ENCODE assay signal across 23 cellular contexts in the genomic region with DNA sequence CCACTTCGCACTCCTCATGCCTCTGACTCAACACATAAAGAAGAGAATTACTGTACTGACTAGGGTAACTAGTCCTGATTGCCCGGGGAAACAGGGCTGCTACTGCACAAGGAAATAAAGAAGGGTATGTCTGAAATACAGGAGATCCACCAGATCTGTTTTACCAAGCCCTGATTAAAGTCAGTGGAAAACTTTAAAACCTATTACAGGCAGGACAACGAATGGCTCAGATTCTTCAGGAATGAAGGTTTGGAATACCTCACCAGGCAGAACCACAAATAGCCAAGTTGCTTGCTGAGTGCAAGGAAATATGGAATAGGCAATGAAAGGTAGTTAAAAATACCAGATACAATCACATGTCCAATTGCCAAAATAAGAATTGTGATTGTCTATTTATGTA. TPM values are rescaled to one million over a fixed set of nuclear protein-coding genes. Genes with fewer than 3 reads are reported as not detected.
A peak's percentile ranks its signal among the peaks of the same experiment; 100 is the strongest.
DNase-seq lines count a peak whose midpoint lies in the region; ATAC-seq and TF ChIP-seq lines count a peak whose summit lies in the region.
"Had no signal": no experiment of that assay in that cellular context is flagged by ENCODE, and none has a peak within 500 bp of the region (broad histone marks: within the 10 kb centered on the region; RNA-seq: fewer than 3 reads in every experiment).

No MANE protein-coding gene starts in this region.

- H3K27ac Mint-ChIP-seq in activated naive CD4-positive, alpha-beta T cell treated with anti-CD3 and anti-CD28 coated beads, Interleukin-2, amount 50 U/mL, for 24 hours = peak overlapping the region; percentile 9
- no peak overlapping the region for H3K27ac Mint-ChIP-seq in activated naive CD4-positive, alpha-beta T cell treated with anti-CD3 and anti-CD28 coated beads for 36 hours
- H3K27ac Mint-ChIP-seq: CD4-positive, CD25-positive, alpha-beta regulatory T cell; H9; HFFc6 had no signal

- H3F3A ChIP-seq in smooth muscle cell (ENCODE audit: low read depth) = no peaks in the 10 kb centered on the region

- no peaks in the 10 kb centered on the region for H3K9me3 ChIP-seq in smooth muscle cell (replicated peaks; ENCODE audit: low read depth)
- no peaks in the 10 kb centered on the region for H3K9me3 ChIP-seq in tibial nerve
- H3K9me3 ChIP-seq: BE2C had no signal

- TF ChIP-seq CTCF in smooth muscle cell (IDR thresholded peaks at IDR 0.05; ENCODE audit: borderline replicate concordance, insufficient read depth, poor library complexity, severe bottlenecking) = no peak
- TF ChIP-seq CTCF in tibial nerve (IDR thresholded peaks at IDR 0.05) = no peak

- H3K36me3 ChIP-seq in smooth muscle cell (ENCODE audit: low read depth) (peaks cover 13% of the 10 kb centered on the region), H7 (replicated peaks; ENCODE audit: control insufficient read depth, insufficient read depth, low read length) (peaks cover 1% of the 10 kb centered on the region; the same call in 1 of the 2 replicates), tibial nerve (peaks cover 0 to 54% (median 8%) of the 10 kb centered on the region in 3 donors)

- H3K9ac ChIP-seq in smooth muscle cell (ENCODE audit: low read depth) = no peak overlapping the region

- CTCF ChIA-PET in activated naive CD4-positive, alpha-beta T cell treated with anti-CD3 and anti-CD28 coated beads for 36 hours (lab: Charles Lee) = no interaction called here

- H3K4me1 ChIP-seq in smooth muscle cell (ENCODE audit: low read depth) (no peaks in the 10 kb centered on the region), tibial nerve (no peaks in the 10 kb centered on the region)
- H3K4me1 ChIP-seq: BE2C had no signal

- peak overlapping the region; percentile 4 for H3K27ac ChIP-seq in smooth muscle cell (ENCODE audit: low read depth)
- H3K27ac ChIP-seq in tibial nerve = no peak overlapping the region

- H3K4me3 ChIP-seq in smooth muscle cell (no peak overlapping the region), H7 (ENCODE audit: insufficient read depth, low read depth, low read length) (no peak overlapping the region), tibial nerve (no peak overlapping the region)
- H3K4me3 ChIP-seq: GM12878 had no signal

- H2AFZ ChIP-seq in smooth muscle cell (ENCODE audit: low read depth) = no peak overlapping the region

- H3K4me2 ChIP-seq in smooth muscle cell = no peak overlapping the region

- H4K20me1 ChIP-seq in smooth muscle cell (ENCODE audit: low read depth) = no peaks in the 10 kb centered on the region

- H3K27me3 ChIP-seq in smooth muscle cell (ENCODE audit: low read depth) (no peaks in the 10 kb centered on the region), H7 (ENCODE audit: control insufficient read depth, insufficient read depth, low read length) (no peaks in the 10 kb centered on the region), tibial nerve (no peaks in the 10 kb centered on the region)
- H3K27me3 ChIP-seq: BE2C had no signal

- H3K4me1 Mint-ChIP-seq in activated naive CD4-positive, alpha-beta T cell treated with anti-CD3 and anti-CD28 coated beads, Interleukin-2, amount 50 U/mL, for 24 hours = no peaks in the 10 kb centered on the region
- no peaks in the 10 kb centered on the region for H3K4me1 Mint-ChIP-seq in activated naive CD4-positive, alpha-beta T cell treated with anti-CD3 and anti-CD28 coated beads for 36 hours (ENCODE audit: low read depth)
- H3K4me1 Mint-ChIP-seq: H9 had no signal

- DNase-seq in activated naive CD4-positive, alpha-beta T cell treated with anti-CD3 and anti-CD28 coated beads for 36 hours = no peak
- DNase-seq in astrocyte of the hippocampus (ENCODE audit: low read depth, low spot score) (peak; percentile 45), kidney tubule cell (ENCODE audit: low spot score) (peak; percentile 11), smooth muscle cell (lab: John Stamatoyannopoulos, UW; ENCODE audit: unreplicated experiment) (no peak), H7 (no peak), tibial nerve (ENCODE audit: low spot score in 2 of 2) (no peak)
- DNase-seq: BE2C; CD4-positive, CD25-positive, alpha-beta regulatory T cell; COR-L47; DMS79 treated with DMSO at 0.1 percent for 48 hours; H9; HFFc6; Karpas-422; NCI-H1048; NCI-H1417 treated with DMSO at 0.1 percent for 48 hours; NCI-H187 treated with DMSO at 0.1 percent for 48 hours; NCI-H2107; NCI-H446 treated with DMSO at 0.1 percent for 48 hours; NCI-H526 treated with DMSO at 0.1 percent for 48 hours; OCI-M1 had no signal

- TF ChIP-seq POLR2A in tibial nerve (IDR thresholded peaks at IDR 0.05) = no peak

- 91% methylated on average over 3 of the region's 3 CpGs for WGBS in smooth muscle cell (ENCODE audit: low lambda C conversion rate)
- WGBS in tibial nerve, 2 donors = 79 to 92% methylated on average over 3 of the region's 3 CpGs

- H3K79me2 ChIP-seq in smooth muscle cell (ENCODE audit: low read depth) = no peaks in the 10 kb centered on the region

- H3K27me3 Mint-ChIP-seq in activated naive CD4-positive, alpha-beta T cell treated with anti-CD3 and anti-CD28 coated beads, Interleukin-2, amount 50 U/mL, for 24 hours = no peaks in the 10 kb centered on the region
- no peaks in the 10 kb centered on the region for H3K27me3 Mint-ChIP-seq in activated naive CD4-positive, alpha-beta T cell treated with anti-CD3 and anti-CD28 coated beads for 36 hours (ENCODE audit: low read depth)
- H3K27me3 Mint-ChIP-seq: CD4-positive, CD25-positive, alpha-beta regulatory T cell had no signal

- H3K9me3 Mint-ChIP-seq in activated naive CD4-positive, alpha-beta T cell treated with anti-CD3 and anti-CD28 coated beads, Interleukin-2, amount 50 U/mL, for 24 hours = no peaks in the 10 kb centered on the region
- H3K9me3 Mint-ChIP-seq in activated naive CD4-positive, alpha-beta T cell treated with anti-CD3 and anti-CD28 coated beads for 36 hours = no peaks in the 10 kb centered on the region
- H3K9me3 Mint-ChIP-seq: CD4-positive, CD25-positive, alpha-beta regulatory T cell; H9; HFFc6 had no signal

- no peak overlapping the region for H3K4me3 Mint-ChIP-seq in activated naive CD4-positive, alpha-beta T cell treated with anti-CD3 and anti-CD28 coated beads, Interleukin-2, amount 50 U/mL, for 24 hours
- no peak overlapping the region for H3K4me3 Mint-ChIP-seq in activated naive CD4-positive, alpha-beta T cell treated with anti-CD3 and anti-CD28 coated beads for 36 hours
- H3K4me3 Mint-ChIP-seq: CD4-positive, CD25-positive, alpha-beta regulatory T cell; H9; HFFc6 had no signal

- ATAC-seq in HG02885 (IDR thresholded peaks at IDR 0.05; ENCODE audit: poor library complexity, unreplicated experiment) = no peak
- ATAC-seq: GM12878 had no signal

- TF ChIP-seq EP300 in tibial nerve (IDR thresholded peaks at IDR 0.05) = no peak

- peaks cover 14% of the 10 kb centered on the region for H3K36me3 Mint-ChIP-seq in activated naive CD4-positive, alpha-beta T cell treated with anti-CD3 and anti-CD28 coated beads, Interleukin-2, amount 50 U/mL, for 24 hours
- peaks cover 15% of the 10 kb centered on the region for H3K36me3 Mint-ChIP-seq in activated naive CD4-positive, alpha-beta T cell treated with anti-CD3 and anti-CD28 coated beads for 36 hours (ENCODE audit: low read depth)

- intact Hi-C loops in activated naive CD4-positive, alpha-beta T cell treated with anti-CD3 and anti-CD28 coated beads for 36 hours (cut with micrococcal nuclease) = no loop called here

RNA-seq across cellular contexts. Expression of gene LAMTOR3, which starts 17.3 kb away (rescaled TPM):
- 10 to 100 TPM; 24.9 to 26.9 TPM for total RNA-seq in activated naive CD4-positive, alpha-beta T cell treated with anti-CD3 and anti-CD28 coated beads for 36 hours
- total RNA-seq in smooth muscle cell (95.2 and 112 TPM in 2 replicates), tibial nerve (10 to 100 TPM; 26.8 to 30.3 (median 28.2) TPM)
- 58.3 and 68.9 TPM in 2 replicates for polyA plus RNA-seq in smooth muscle cell
- total RNA-seq in H7 (2014; rRNA removed; shearing (Covaris generic)) = 32.2 and 32.9 TPM in 2 replicates

Comparison
In these comparisons a context has a peak if more than half of its experiments do, and no peak if none do; other contexts are left out.
1. DNase-seq: peak in astrocyte of the hippocampus (single experiment) and kidney tubule cell (single experiment); none in activated naive CD4-positive, alpha-beta T cell treated with anti-CD3 and anti-CD28 coated beads for 36 hours (single experiment), smooth muscle cell (single experiment), H7 (single experiment) and tibial nerve (0 of 2).